17 cellular contexts compared by ENCODE assay signal in the genomic region with DNA sequence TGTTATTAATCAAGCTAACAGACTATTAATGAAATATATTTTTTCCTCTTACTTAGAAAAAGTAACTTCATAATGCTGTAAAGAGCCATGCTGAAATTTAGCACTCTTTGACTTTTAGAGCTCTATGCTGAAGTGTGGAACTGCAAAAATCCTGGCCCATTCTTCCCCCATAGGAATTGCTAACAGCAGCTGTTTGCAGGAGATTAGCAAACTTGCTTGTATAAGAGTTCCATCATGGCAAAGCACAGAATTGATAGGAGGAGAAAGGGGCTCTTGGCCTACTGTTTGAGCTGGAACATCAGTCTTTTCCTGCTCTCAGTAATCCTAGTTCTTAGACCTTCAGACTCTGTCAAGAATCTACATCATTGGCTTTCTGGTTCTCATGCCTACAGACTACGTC. TPM values are rescaled to one million over a fixed set of nuclear protein-coding genes. Genes with fewer than 3 reads are reported as not detected.
DNase-seq lines count a peak whose midpoint lies in the region; ATAC-seq and TF ChIP-seq lines count a peak whose summit lies in the region.
"Had no signal": no experiment of that assay in that cellular context is flagged by ENCODE, and none has a peak within 500 bp of the region (broad histone marks: within the 10 kb centered on the region; RNA-seq: fewer than 3 reads in every experiment).

No MANE protein-coding gene starts in this region.

- H3K36me3 Mint-ChIP-seq in H9 (ENCODE audit: insufficient read depth in 1 of 3, low read depth in 3 of 3) = peaks cover 9 to 14% (median 9%) of the 10 kb centered on the region in 3 experiments
- H3K36me3 Mint-ChIP-seq: CD4-positive, alpha-beta memory T cell had no signal

- H2AK5ac ChIP-seq in H9 (ENCODE audit: insufficient read length, low read length) = no peak overlapping the region

- no peak overlapping the region for H3K4ac ChIP-seq in H9 (ENCODE audit: low read depth, low read length)

- no peak for TF ChIP-seq POLR2A in heart left ventricle (IDR thresholded peaks at IDR 0.05)

- no peaks in the 10 kb centered on the region for H4K20me1 ChIP-seq in H9 (ENCODE audit: control insufficient read depth, insufficient read depth, insufficient read length)

- H3K4me3 Mint-ChIP-seq in H9 = no peak overlapping the region
- H3K4me3 Mint-ChIP-seq: CD4-positive, alpha-beta memory T cell; HFFc6 had no signal

- H2AFZ ChIP-seq in H9 (ENCODE audit: low read length) = no peak overlapping the region

- no peak for DNase-seq in adipocyte (ENCODE audit: low read depth)
- DNase-seq in heart left ventricle = peak in 1 of 5 donors; percentile 30
- DNase-seq in right cardiac atrium = no peak
- no peak for DNase-seq in NCI-H1105 (lab: John Stamatoyannopoulos, UW)
- no peak for DNase-seq in coronary artery (ENCODE audit: low spot score)
- no peak for DNase-seq in H9
- DNase-seq: BE2C; CD4-positive, alpha-beta memory T cell; DMS79; HCEC 1CT had no signal

- H2BK12ac ChIP-seq in H9 (ENCODE audit: insufficient read length, low read depth, low read length) = no peak overlapping the region

- no peak overlapping the region for H2BK5ac ChIP-seq in H9 (ENCODE audit: insufficient read length, low read length)

- H3K79me1 ChIP-seq in H9 (ENCODE audit: insufficient read depth, low read depth, low read length, poor library complexity, severe bottlenecking) = no peaks in the 10 kb centered on the region

- no peak overlapping the region for H2BK20ac ChIP-seq in H9 (ENCODE audit: low read depth, low read length, poor library complexity, severe bottlenecking)

- H3K9me3 Mint-ChIP-seq in H9 = peaks cover 8 to 10% of the 10 kb centered on the region in 2 experiments; a peak in 3 of 5 replicates

- H3K27me3 ChIP-seq in adipocyte (replicated peaks; ENCODE audit: control insufficient read depth, insufficient read depth, low read length) (no peaks in the 10 kb centered on the region), heart left ventricle (no peaks in the 10 kb centered on the region), right cardiac atrium (ENCODE audit: control insufficient read depth, insufficient read depth) (no peaks in the 10 kb centered on the region), H9 (ENCODE audit: insufficient read depth, low read length) (no peaks in the 10 kb centered on the region)
- H3K27me3 ChIP-seq: BE2C had no signal

- H3K9me3 ChIP-seq in adipocyte (ENCODE audit: control insufficient read depth, low read length) = peaks cover 7% of the 10 kb centered on the region
- peaks cover 0 to 7% (median 0%) of the 10 kb centered on the region in 12 donors for H3K9me3 ChIP-seq in heart left ventricle
- no peaks in the 10 kb centered on the region for H3K9me3 ChIP-seq in right cardiac atrium (ENCODE audit: control insufficient read depth, low read length)
- no peaks in the 10 kb centered on the region for H3K9me3 ChIP-seq in H9 (ENCODE audit: control insufficient read depth, low read depth, low read length)
- H3K9me3 ChIP-seq: A549, BE2C had no signal

- no peak for TF ChIP-seq CTCF in heart left ventricle (IDR thresholded peaks at IDR 0.05)
- no peak for TF ChIP-seq CTCF in coronary artery (IDR thresholded peaks at IDR 0.05)
- TF ChIP-seq CTCF in H9 (conservative IDR thresholded peaks at IDR 0.05) = no peak

- no peak overlapping the region for H3K14ac ChIP-seq in H9 (ENCODE audit: insufficient read depth, low read length)

- no peaks in the 10 kb centered on the region for H3K79me2 ChIP-seq in H9 (ENCODE audit: insufficient read depth, low read length)

- peak overlapping the region in 4 of 12 donors; percentile 6 to 40 (median 22) for H3K27ac ChIP-seq in heart left ventricle
- no peak overlapping the region for H3K27ac ChIP-seq in right cardiac atrium (ENCODE audit: low read length)
- no peak overlapping the region for H3K27ac ChIP-seq in coronary artery
- H3K27ac ChIP-seq in H9 (ENCODE audit: insufficient read length, low read depth, low read length) = no peak overlapping the region
- H3K27ac ChIP-seq: A549, C4-2B had no signal

- no peak overlapping the region for H3K18ac ChIP-seq in H9 (ENCODE audit: insufficient read length, low read depth, low read length)

- intact Hi-C loops in heart left ventricle (cut with DNase I) (no loop called here), right cardiac atrium (cut with DNase I) (no loop called here)

- H4K8ac ChIP-seq in H9 (replicated peaks; ENCODE audit: insufficient read length, low read depth, low read length) = no peak overlapping the region

- no peak overlapping the region for H3T11ph ChIP-seq in H9 (ENCODE audit: low read length)

- peaks cover 3 to 11% of the 10 kb centered on the region in 2 experiments; a peak in 3 of 4 replicates for H3K4me1 Mint-ChIP-seq in H9
- H3K4me1 Mint-ChIP-seq: CD4-positive, alpha-beta memory T cell had no signal

- no peak overlapping the region for H2BK120ac ChIP-seq in H9 (ENCODE audit: low read depth, low read length, poor library complexity, severe bottlenecking)

- H2BK15ac ChIP-seq in H9 (ENCODE audit: low read depth, low read length) = no peak overlapping the region

- no peak overlapping the region for H3K4me2 ChIP-seq in H9 (ENCODE audit: insufficient read depth, insufficient read length, low read length)
- H3K4me2 ChIP-seq: A549 had no signal

- H3K23me2 ChIP-seq in H9 (ENCODE audit: insufficient read length, low read depth, low read length, poor library complexity, severe bottlenecking) = no peaks in the 10 kb centered on the region

- H3K27ac Mint-ChIP-seq in H9 = no peak overlapping the region
- H3K27ac Mint-ChIP-seq: CD4-positive, alpha-beta memory T cell had no signal

- H3K4me3 ChIP-seq in adipocyte (ENCODE audit: low read length) = no peak overlapping the region
- no peak overlapping the region for H3K4me3 ChIP-seq in heart left ventricle
- H3K4me3 ChIP-seq in right cardiac atrium (ENCODE audit: low read length) = no peak overlapping the region
- no peak overlapping the region for H3K4me3 ChIP-seq in coronary artery
- H3K4me3 ChIP-seq: A549 had no signal

- peak overlapping the region; percentile 31 for H3K9ac ChIP-seq in adipocyte (ENCODE audit: low read length)
- H3K9ac ChIP-seq in H9 (ENCODE audit: extremely low read depth, insufficient read length, low read length) = no peak overlapping the region

- no peak overlapping the region for H3K23ac ChIP-seq in H9 (ENCODE audit: insufficient read length, low read depth, low read length)

- no peaks in the 10 kb centered on the region for H3K27me3 Mint-ChIP-seq in H9 (ENCODE audit: low read depth)
- H3K27me3 Mint-ChIP-seq: CD4-positive, alpha-beta memory T cell had no signal

- H4K5ac ChIP-seq in H9 (ENCODE audit: insufficient read length, low read depth, low read length) = no peak overlapping the region

- ATAC-seq in heart left ventricle = peak in 3 of 4 donors; percentile 34 to 67 (median 39)
- peak; percentile 67 to 86 for ATAC-seq in right cardiac atrium
- ATAC-seq: A549 had no signal

- H3K4me1 ChIP-seq in adipocyte (ENCODE audit: control insufficient read depth, insufficient read depth, low read length) (peaks cover 25% of the 10 kb centered on the region), heart left ventricle (peaks cover 0 to 14% (median 0%) of the 10 kb centered on the region in 12 donors), right cardiac atrium (ENCODE audit: control insufficient read depth, insufficient read depth, low read length) (no peaks in the 10 kb centered on the region), H9 (ENCODE audit: insufficient read depth, low read length) (no peaks in the 10 kb centered on the region)
- H3K4me1 ChIP-seq: A549, BE2C had no signal

- H3K56ac ChIP-seq in H9 (ENCODE audit: insufficient read length, low read depth, low read length) = no peak overlapping the region

- 80 to 96% (median 86%) methylated on average over 1 of the region's 1 CpG for WGBS in heart left ventricle, 4 donors
- WGBS in right cardiac atrium = 70% methylated on average over 1 of the region's 1 CpG
- WGBS in H9 (ENCODE audit: extremely low coverage, insufficient read length, low lambda C conversion rate) = no CpG with 5 or more reads among the region's 1 CpG

- no peak overlapping the region for H4K91ac ChIP-seq in H9 (ENCODE audit: insufficient read length, low read depth, low read length)

- no peaks in the 10 kb centered on the region for H3K36me3 ChIP-seq in adipocyte (ENCODE audit: control insufficient read depth, insufficient read depth, low read length, severe bottlenecking)
- no peaks in the 10 kb centered on the region for H3K36me3 ChIP-seq in heart left ventricle
- H3K36me3 ChIP-seq: BE2C had no signal

RNA-seq across cellular contexts. Expression of gene GNAT3, which starts 18.3 kb away (rescaled TPM):
- total RNA-seq in heart left ventricle (not detected), right cardiac atrium (not detected), H9 (2021) (not detected in 2 replicates)
- polyA plus RNA-seq in heart left ventricle (not detected), right cardiac atrium (not detected)
- total RNA-seq: CD4-positive, alpha-beta memory T cell; G401; H1; HT1080 had no signal
- polyA plus RNA-seq: A549; AG04450; CD4-positive, alpha-beta memory T cell; H1 had no signal
